ENCODE assay signal across 26 cellular contexts in the genomic region with DNA sequence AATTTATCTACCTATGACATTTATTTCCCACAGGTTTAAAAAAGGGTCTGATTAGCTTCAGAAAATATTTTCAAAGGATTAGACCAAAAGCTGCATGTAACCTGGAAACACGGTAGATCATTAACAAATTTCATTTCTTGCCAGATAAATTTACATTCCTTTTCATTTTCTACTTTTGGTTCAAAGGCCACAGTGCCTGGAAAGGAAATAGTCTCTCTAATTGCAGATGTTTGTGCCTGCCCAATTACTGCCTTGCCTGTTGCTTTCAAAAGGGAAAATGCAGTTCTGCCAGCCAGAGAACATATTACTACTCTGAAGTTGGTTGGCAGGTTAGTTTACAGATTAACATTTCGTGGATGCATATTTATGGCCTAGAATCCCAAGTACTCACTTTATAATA.
"Had no signal": no experiment of that assay in that cellular context is flagged by ENCODE, and none has a peak within 500 bp of the region (broad histone marks: within the 10 kb centered on the region; RNA-seq: fewer than 3 reads in every experiment).

No MANE protein-coding gene starts in this region.

- H3K36me3 Mint-ChIP-seq: activated naive CD8-positive, alpha-beta T cell; WTC11 had no signal

- H3K4me3 Mint-ChIP-seq: activated CD4-positive, alpha-beta memory T cell treated with anti-CD3 and anti-CD28 coated beads, Interleukin-2, amount 10 ng/mL, durations not matched to agents 7 days and 5 days; activated CD4-positive, alpha-beta T cell treated with anti-CD3 and anti-CD28 coated beads, Interleukin-2, amount 10 ng/mL, durations not matched to agents 7 days and 5 days; activated naive CD8-positive, alpha-beta T cell; activated T-cell treated with anti-CD3 and anti-CD28 coated beads, Interleukin-2, amount 50 U/mL, for 24 hours; activated T-cell treated with anti-CD3 and anti-CD28 coated beads, Interleukin-2, amount 50 U/mL, for 72 hours; central memory CD8-positive, alpha-beta T cell; dendritic cell treated with granulocyte-macrophage colony-stimulating factor and Interleukin-4, amounts not matched to agents 40 ng/mL and 50 ng/mL, for 4 days; endodermal cell; WTC11 had no signal

- H3K4me1 Mint-ChIP-seq: activated CD4-positive, alpha-beta memory T cell treated with anti-CD3 and anti-CD28 coated beads, Interleukin-2, amount 10 ng/mL, durations not matched to agents 7 days and 5 days; activated CD4-positive, alpha-beta T cell treated with anti-CD3 and anti-CD28 coated beads, Interleukin-2, amount 10 ng/mL, durations not matched to agents 7 days and 5 days; central memory CD8-positive, alpha-beta T cell; endodermal cell; WTC11 had no signal

- H3K27ac ChIP-seq: brain microvascular endothelial cell, coronary artery, dorsolateral prefrontal cortex, VCaP had no signal

- H3K27me3 ChIP-seq: brain microvascular endothelial cell, dorsolateral prefrontal cortex had no signal

- H3K27me3 Mint-ChIP-seq: activated CD4-positive, alpha-beta memory T cell treated with anti-CD3 and anti-CD28 coated beads, Interleukin-2, amount 10 ng/mL, durations not matched to agents 7 days and 5 days; activated CD4-positive, alpha-beta T cell treated with anti-CD3 and anti-CD28 coated beads, Interleukin-2, amount 10 ng/mL, durations not matched to agents 7 days and 5 days; activated naive CD8-positive, alpha-beta T cell; activated T-cell treated with anti-CD3 and anti-CD28 coated beads, Interleukin-2, amount 50 U/mL, for 24 hours; central memory CD8-positive, alpha-beta T cell; dendritic cell treated with granulocyte-macrophage colony-stimulating factor and Interleukin-4, amounts not matched to agents 40 ng/mL and 50 ng/mL, for 4 days had no signal

- H3K4me3 ChIP-seq: coronary artery, dorsolateral prefrontal cortex had no signal

- H3K36me3 ChIP-seq: brain microvascular endothelial cell had no signal

- H3K27ac Mint-ChIP-seq: activated CD4-positive, alpha-beta memory T cell treated with anti-CD3 and anti-CD28 coated beads, Interleukin-2, amount 10 ng/mL, durations not matched to agents 7 days and 5 days; activated CD4-positive, alpha-beta T cell treated with anti-CD3 and anti-CD28 coated beads, Interleukin-2, amount 10 ng/mL, durations not matched to agents 7 days and 5 days; activated naive CD8-positive, alpha-beta T cell; activated T-cell treated with anti-CD3 and anti-CD28 coated beads, Interleukin-2, amount 50 U/mL, for 24 hours; dendritic cell treated with granulocyte-macrophage colony-stimulating factor and Interleukin-4, amounts not matched to agents 40 ng/mL and 50 ng/mL, for 4 days; endodermal cell; WTC11 had no signal

- ATAC-seq: activated T-cell treated with anti-CD3 and anti-CD28 coated beads, Interleukin-2, amount 50 U/mL, for 72 hours; esophagus mucosa; WTC11 had no signal

- DNase-seq: activated CD4-positive, alpha-beta memory T cell treated with anti-CD3 and anti-CD28 coated beads, Interleukin-2, amount 10 ng/mL, durations not matched to agents 7 days and 5 days; activated CD4-positive, alpha-beta T cell treated with anti-CD3 and anti-CD28 coated beads for 1 hour; activated CD4-positive, alpha-beta T cell treated with anti-CD3 and anti-CD28 coated beads for 4 hours; activated CD4-positive, alpha-beta T cell treated with anti-CD3 and anti-CD28 coated beads, Interleukin-2, amount 10 ng/mL, durations not matched to agents 7 days and 5 days; activated CD4-positive, alpha-beta T cell treated with anti-CD3 and anti-CD28 coated beads, Interleukin-2, amount 50 U/mL, for 4 hours; activated CD8-positive, alpha-beta memory T cell treated with anti-CD3 and anti-CD28 coated beads, Interleukin-2, amount 50 U/mL, for 48 hours; activated gamma-delta T cell; activated naive CD4-positive, alpha-beta T cell; activated naive CD4-positive, alpha-beta T cell treated with anti-CD3 and anti-CD28 coated beads, Interleukin-2, amount 50 U/mL, for 16 hours; activated T-cell treated with anti-CD3 and anti-CD28 coated beads for 4 hours; activated T-cell treated with anti-CD3 and anti-CD28 coated beads, Interleukin-2, amount 50 U/mL, for 24 hours; activated T-cell treated with anti-CD3 and anti-CD28 coated beads, Interleukin-2, amount 50 U/mL, for 72 hours; amniotic stem cell; brain microvascular endothelial cell; dorsolateral prefrontal cortex; effector memory CD4-positive, alpha-beta T cell; endodermal cell; foreskin fibroblast; T-helper 2 cell had no signal

- H3K9me3 Mint-ChIP-seq: endodermal cell had no signal
